12 cellular contexts compared by ENCODE assay signal in the genomic region with DNA sequence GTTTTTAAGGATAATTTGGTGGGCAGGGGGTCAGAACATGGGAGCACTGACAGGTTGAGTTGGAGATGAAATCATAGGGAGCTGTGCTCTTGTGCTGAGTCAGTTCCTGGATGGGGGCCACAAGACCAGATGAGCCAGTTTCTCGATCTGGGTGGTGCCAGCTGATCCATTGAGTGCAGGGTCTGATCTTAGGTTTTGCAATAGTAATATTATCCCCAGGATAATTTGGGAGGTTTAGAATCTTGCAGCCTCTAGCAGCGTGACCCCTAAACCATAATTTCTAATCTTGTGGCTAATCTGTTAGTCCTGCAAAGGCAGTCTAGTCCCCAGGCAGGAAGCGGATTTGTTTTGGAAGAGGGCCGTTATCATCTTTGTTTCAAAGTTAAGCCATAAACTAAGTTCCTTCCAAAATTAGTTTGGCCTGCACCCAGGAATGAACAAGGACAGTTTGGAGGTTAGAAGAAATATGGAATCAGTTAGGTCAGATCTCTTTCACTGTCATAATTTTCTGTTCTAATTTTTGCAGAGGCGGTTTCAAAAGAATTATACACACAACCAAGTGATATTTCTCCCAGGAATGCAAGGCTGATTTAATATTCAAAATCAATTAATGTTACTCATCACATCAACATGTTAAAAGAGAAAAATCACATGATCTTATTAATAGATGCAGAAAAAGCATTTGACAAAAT. TPM values are rescaled to one million over a fixed set of nuclear protein-coding genes. Genes with fewer than 3 reads are reported as not detected.
A peak's percentile ranks its signal among the peaks of the same experiment; 100 is the strongest.
DNase-seq lines count a peak whose midpoint lies in the region; ATAC-seq and TF ChIP-seq lines count a peak whose summit lies in the region.
"Had no signal": no experiment of that assay in that cellular context is flagged by ENCODE, and none has a peak within 500 bp of the region (broad histone marks: within the 10 kb centered on the region; RNA-seq: fewer than 3 reads in every experiment).

No MANE protein-coding gene starts in this region.

- H3K27ac ChIP-seq in GM23338 (ENCODE audit: low read depth) (no peak overlapping the region), RWPE2 (ENCODE audit: poor library complexity, severe bottlenecking) (no peak overlapping the region)

- no peak overlapping the region for H3K4me2 ChIP-seq in GM23338

- peaks cover 5% of the 10 kb centered on the region for H3K27me3 Mint-ChIP-seq in GM23338 (ENCODE audit: insufficient read depth, low read depth, poor library complexity)
- H3K27me3 Mint-ChIP-seq in effector memory CD8-positive, alpha-beta T cell, result peaks cover 16 to 37% of the 10 kb centered on the region in 2 donors

- peaks cover 11% of the 10 kb centered on the region for H3K4me1 Mint-ChIP-seq in GM23338
- no peaks in the 10 kb centered on the region for H3K4me1 Mint-ChIP-seq in effector memory CD8-positive, alpha-beta T cell (ENCODE audit: low read depth in 2 of 2)

- no peak for TF ChIP-seq CTCF in GM23338 (conservative IDR thresholded peaks at IDR 0.05; ENCODE audit: low read depth in 2 of 2)
- no peak for TF ChIP-seq CTCF in RWPE2 (IDR thresholded peaks at IDR 0.05; ENCODE audit: poor library complexity, severe bottlenecking)
- no peak for TF ChIP-seq CTCF in fibroblast of the aortic adventitia (IDR thresholded peaks at IDR 0.05; ENCODE audit: insufficient read depth, low read length)

- no peaks in the 10 kb centered on the region for H3K36me3 Mint-ChIP-seq in GM23338 (ENCODE audit: low read depth)
- no peaks in the 10 kb centered on the region for H3K36me3 Mint-ChIP-seq in effector memory CD8-positive, alpha-beta T cell (ENCODE audit: insufficient read depth)

- no peaks in the 10 kb centered on the region for H3F3A ChIP-seq in GM23338 (replicated peaks; ENCODE audit: low read depth)

- ATAC-seq in GM23338 (no peak; the same call in 2 of the 3 replicates), RWPE2 (ENCODE audit: low read depth) (peak; percentile 55; the same call in 1 of the 3 replicates)
- no peak for ATAC-seq in effector memory CD8-positive, alpha-beta T cell (replicated peaks)

- no peaks in the 10 kb centered on the region for H3K9me2 ChIP-seq in GM23338 (ENCODE audit: insufficient read depth)

- H3K4me3 Mint-ChIP-seq in GM23338, result no peak overlapping the region
- no peak overlapping the region for H3K4me3 Mint-ChIP-seq in effector memory CD8-positive, alpha-beta T cell
- H3K4me3 Mint-ChIP-seq: central memory CD8-positive, alpha-beta T cell had no signal

- H3K9me3 ChIP-seq in RWPE2 (ENCODE audit: severe bottlenecking), result no peaks in the 10 kb centered on the region

- H3K27ac Mint-ChIP-seq in GM23338, result peak overlapping the region; percentile 89
- no peak overlapping the region for H3K27ac Mint-ChIP-seq in effector memory CD8-positive, alpha-beta T cell

- no peak for DNase-seq in GM23338 (ENCODE audit: low spot score)
- no peak for DNase-seq in RWPE2 (ENCODE audit: low spot score)
- DNase-seq in fibroblast of the aortic adventitia (ENCODE audit: low read depth), result peak; percentile 73
- peak; percentile 49 for DNase-seq in skeletal muscle cell (ENCODE audit: low read depth)
- no peak for DNase-seq in LoVo (ENCODE audit: low spot score)
- DNase-seq in NCI-H1105 (lab: John Stamatoyannopoulos, UW), result no peak
- no peak for DNase-seq in globus pallidus (ENCODE audit: low spot score)
- no peak for DNase-seq in effector memory CD8-positive, alpha-beta T cell
- DNase-seq: activated CD4-positive, CD25-positive, alpha-beta regulatory T cell treated with anti-CD3 and anti-CD28 coated beads, Interleukin-2, amount 50 U/mL, for 72 hours; NCI-H1930 had no signal

- H3K36me3 ChIP-seq in GM23338 (ENCODE audit: insufficient read depth), result no peaks in the 10 kb centered on the region
- no peaks in the 10 kb centered on the region for H3K36me3 ChIP-seq in RWPE2 (ENCODE audit: low read depth)

- peak overlapping the region; percentile 75; the same call in 1 of the 2 replicates for H2AFZ ChIP-seq in GM23338

- H3K27me3 ChIP-seq in GM23338 (ENCODE audit: insufficient read depth), result no peaks in the 10 kb centered on the region
- H3K27me3 ChIP-seq in RWPE2 (ENCODE audit: insufficient read depth, poor library complexity, severe bottlenecking), result no peaks in the 10 kb centered on the region

- 0 out of 2 replicates have a peak, but pooled peaks cover 9% of the 10 kb centered on the region for H3K4me1 ChIP-seq in GM23338 (ENCODE audit: insufficient read depth)
- H3K4me1 ChIP-seq in RWPE2 (ENCODE audit: insufficient read depth, poor library complexity, severe bottlenecking), result peaks cover 14% of the 10 kb centered on the region

- H3K4me3 ChIP-seq in GM23338 (no peak overlapping the region), RWPE2 (ENCODE audit: severe bottlenecking) (no peak overlapping the region), fibroblast of the aortic adventitia (ENCODE audit: low read depth, low read length) (no peak overlapping the region), skeletal muscle cell (ENCODE audit: low read depth, low read length) (no peak overlapping the region)

- no peaks in the 10 kb centered on the region for H4K20me1 ChIP-seq in GM23338 (replicated peaks; ENCODE audit: insufficient read depth)

- H3K9me3 Mint-ChIP-seq in GM23338, result no peaks in the 10 kb centered on the region
- H3K9me3 Mint-ChIP-seq in effector memory CD8-positive, alpha-beta T cell, result no peaks in the 10 kb centered on the region
- H3K9me3 Mint-ChIP-seq: central memory CD8-positive, alpha-beta T cell had no signal

- no peaks in the 10 kb centered on the region for H3K79me2 ChIP-seq in GM23338 (replicated peaks; ENCODE audit: insufficient read depth)

TF ChIP-seq in GM23338, 12 proteins besides CTCF, POLR2A, EP300 and RAD21 (continues in another document):
- no peak for TF ChIP-seq ZNF114 (CRISPR knock-in tag; IDR thresholded peaks at IDR 0.05)
- TF ChIP-seq, protein P1, sequence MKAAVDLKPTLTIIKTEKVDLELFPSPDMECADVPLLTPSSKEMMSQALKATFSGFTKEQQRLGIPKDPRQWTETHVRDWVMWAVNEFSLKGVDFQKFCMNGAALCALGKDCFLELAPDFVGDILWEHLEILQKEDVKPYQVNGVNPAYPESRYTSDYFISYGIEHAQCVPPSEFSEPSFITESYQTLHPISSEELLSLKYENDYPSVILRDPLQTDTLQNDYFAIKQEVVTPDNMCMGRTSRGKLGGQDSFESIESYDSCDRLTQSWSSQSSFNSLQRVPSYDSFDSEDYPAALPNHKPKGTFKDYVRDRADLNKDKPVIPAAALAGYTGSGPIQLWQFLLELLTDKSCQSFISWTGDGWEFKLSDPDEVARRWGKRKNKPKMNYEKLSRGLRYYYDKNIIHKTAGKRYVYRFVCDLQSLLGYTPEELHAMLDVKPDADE (IDR thresholded peaks at IDR 0.05), result no peak

RNA-seq across cellular contexts. Expression of a gene that starts 23.0 kb away (rescaled TPM):
- 171 and 266 TPM in 2 replicates for total RNA-seq in GM23338 (2014; rRNA removed; shearing (Covaris generic))
- 873 and 893 TPM in 2 replicates for polyA plus RNA-seq in GM23338 (2016; fragmentation: Nextera tagmentation; extraction: Ambion mirVana)
- total RNA-seq in fibroblast of the aortic adventitia (ENCODE audit: low replicate concordance), result 47.7 and 123 TPM in 2 replicates

RNA-seq across cellular contexts. Expression of a gene that starts 23.1 kb away (rescaled TPM):
- total RNA-seq in GM23338 (2014; rRNA removed; shearing (Covaris generic)), result 5.8 and 9.6 TPM in 2 replicates
- polyA plus RNA-seq in GM23338 (2016; fragmentation: Nextera tagmentation; extraction: Ambion mirVana), result 21.6 and 25.3 TPM in 2 replicates
- total RNA-seq in fibroblast of the aortic adventitia (ENCODE audit: low replicate concordance), result 8.6 and 21.4 TPM in 2 replicates

RNA-seq across cellular contexts. Expression of a gene that starts 41.9 kb away (rescaled TPM):
- total RNA-seq in GM23338 (2014; rRNA removed; shearing (Covaris generic)), result 7.2 and 8.8 TPM in 2 replicates
- 8.3 and 8.6 TPM in 2 replicates for polyA plus RNA-seq in GM23338 (2016; fragmentation: Nextera tagmentation; extraction: Ambion mirVana)
- not detected in 2 replicates for total RNA-seq in fibroblast of the aortic adventitia (ENCODE audit: low replicate concordance)
- total RNA-seq: mononuclear cell had no signal

Comparison
In these comparisons a context has a peak if more than half of its experiments do, and no peak if none do; other contexts are left out.
1. DNase-seq: peak in fibroblast of the aortic adventitia (single experiment) and skeletal muscle cell (single experiment); none in GM23338 (single experiment), RWPE2 (single experiment), LoVo (single experiment), NCI-H1105 (single experiment), globus pallidus (single experiment) and effector memory CD8-positive, alpha-beta T cell (0 of 3).